In the genomic region with DNA sequence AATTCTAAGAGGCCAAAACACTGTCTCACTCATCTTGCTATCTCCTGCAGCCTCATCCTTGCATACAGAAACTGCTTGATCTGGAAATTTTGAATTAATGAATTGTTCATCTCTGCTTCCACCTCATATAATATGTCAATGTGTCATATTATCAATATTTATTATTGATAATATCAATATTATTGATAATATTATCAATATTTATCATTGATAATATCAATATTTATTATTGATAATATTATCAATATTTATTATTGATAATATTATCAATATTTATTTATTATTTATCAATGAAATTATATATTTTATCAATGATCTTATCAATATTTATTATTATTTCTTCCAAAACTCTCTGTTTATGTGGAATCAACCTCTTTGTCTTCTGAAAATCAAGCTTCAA, we compare ENCODE assay signal across 7 cellular contexts.
"Had no signal": no experiment of that assay in that cellular context is flagged by ENCODE, and none has a peak within 500 bp of the region (broad histone marks: within the 10 kb centered on the region; RNA-seq: fewer than 3 reads in every experiment).

No MANE protein-coding gene starts in this region.

- DNase-seq: H9, HCEC 1CT, IMR-90 had no signal

- H3K4me3 ChIP-seq: GM23338 had no signal

- H3K4me3 Mint-ChIP-seq: GM23338, H9 had no signal

- ATAC-seq: GM23338 had no signal

- H3K4me1 Mint-ChIP-seq: GM23338, H9 had no signal

- FAIRE-seq: H1, H54, HTR-8/SVneo had no signal

- H3K27ac Mint-ChIP-seq: GM23338, H9 had no signal

- H3K4me2 ChIP-seq: GM23338 had no signal
